8 cellular contexts compared by ENCODE assay signal in genomic region chr12:81598205-81598604, GRCh38.
DNase-seq lines count a peak whose midpoint lies in the region; ATAC-seq, FAIRE-seq and TF ChIP-seq lines count a peak whose summit lies in the region.
"Had no signal": no experiment of that assay in that cellular context is flagged by ENCODE, and none has a peak within 500 bp of the region (broad histone marks: within the 10 kb centered on the region; RNA-seq: fewer than 3 reads in every experiment).

No MANE protein-coding gene starts in this region.

- H3K4me1 Mint-ChIP-seq in activated CD4-positive, alpha-beta memory T cell treated with anti-CD3 and anti-CD28 coated beads, Interleukin-2, amount 10 ng/mL, durations not matched to agents 7 days and 5 days, result no peaks in the 10 kb centered on the region

- CTCF ChIA-PET in activated CD4-positive, alpha-beta memory T cell treated with anti-CD3 and anti-CD28 coated beads, Interleukin-2, amount 10 ng/mL, durations not matched to agents 7 days and 5 days (lab: Charles Lee), result no interaction called here

- H3K9me3 Mint-ChIP-seq in activated CD4-positive, alpha-beta memory T cell treated with anti-CD3 and anti-CD28 coated beads, Interleukin-2, amount 10 ng/mL, durations not matched to agents 7 days and 5 days, result no peaks in the 10 kb centered on the region

- FAIRE-seq in GM12892 (lab: Jason Lieb, UNC), result no peak

- no peaks in the 10 kb centered on the region for H3K27me3 Mint-ChIP-seq in activated CD4-positive, alpha-beta memory T cell treated with anti-CD3 and anti-CD28 coated beads, Interleukin-2, amount 10 ng/mL, durations not matched to agents 7 days and 5 days

- POLR2A ChIA-PET in activated CD4-positive, alpha-beta memory T cell treated with anti-CD3 and anti-CD28 coated beads, Interleukin-2, amount 10 ng/mL, durations not matched to agents 7 days and 5 days (lab: Charles Lee), result no interaction called here

- DNase-seq in NCI-H82 (lab: John Stamatoyannopoulos, UW) (peak; percentile 95), pons (ENCODE audit: low spot score) (peak; percentile 9), GM12892 (ENCODE audit: insufficient read length) (no peak), OCI-M2 (lab: John Stamatoyannopoulos, UW; ENCODE audit: unreplicated experiment) (no peak)
- DNase-seq in activated CD4-positive, alpha-beta memory T cell treated with anti-CD3 and anti-CD28 coated beads, Interleukin-2, amount 10 ng/mL, durations not matched to agents 7 days and 5 days, result no peak
- DNase-seq: body of pancreas had no signal

- no peak for TF ChIP-seq POLR2A in GM12892 (IDR thresholded peaks at IDR 0.05; ENCODE audit: low read depth, low read length)

- no peaks in the 10 kb centered on the region for H3K36me3 Mint-ChIP-seq in activated CD4-positive, alpha-beta memory T cell treated with anti-CD3 and anti-CD28 coated beads, Interleukin-2, amount 10 ng/mL, durations not matched to agents 7 days and 5 days (ENCODE audit: low read depth)

- H3K27ac Mint-ChIP-seq in activated CD4-positive, alpha-beta memory T cell treated with anti-CD3 and anti-CD28 coated beads, Interleukin-2, amount 10 ng/mL, durations not matched to agents 7 days and 5 days, result no peak overlapping the region

- no peak overlapping the region for H3K4me3 Mint-ChIP-seq in activated CD4-positive, alpha-beta memory T cell treated with anti-CD3 and anti-CD28 coated beads, Interleukin-2, amount 10 ng/mL, durations not matched to agents 7 days and 5 days

- ATAC-seq in GM19397 (IDR thresholded peaks at IDR 0.05; ENCODE audit: unreplicated experiment) (peak; percentile 78), HG03159 (IDR thresholded peaks at IDR 0.05; ENCODE audit: unreplicated experiment) (peak; percentile 82)
- ATAC-seq: body of pancreas had no signal

Comparison
In these comparisons a context has a peak if more than half of its experiments do, and no peak if none do; other contexts are left out.
1. DNase-seq: peak in NCI-H82 (single experiment) and pons (single experiment); none in GM12892 (single experiment), activated CD4-positive, alpha-beta memory T cell treated with anti-CD3 and anti-CD28 coated beads, Interleukin-2, amount 10 ng/mL, durations not matched to agents 7 days and 5 days (single experiment) and OCI-M2 (single experiment).